2 cellular contexts compared by ENCODE assay signal in genomic region chr4:80069837-80070788, GRCh38.
TF ChIP-seq lines count a peak whose summit lies in the region.

No MANE protein-coding gene starts in this region.

TF ChIP-seq in IMR-90, 13 proteins besides CTCF, POLR2A, EP300 and RAD21:
- no peak for TF ChIP-seq SMC3 (IDR thresholded peaks at IDR 0.05; ENCODE audit: low read depth, low read length)
- TF ChIP-seq CHD1 (IDR thresholded peaks at IDR 0.05; ENCODE audit: low read depth, low read length): no peak
- TF ChIP-seq NFE2L2 (IDR thresholded peaks at IDR 0.05; ENCODE audit: low read depth, low read length): no peak
- no peak for TF ChIP-seq MAFK (IDR thresholded peaks at IDR 0.05; ENCODE audit: low read depth, low read length)
- TF ChIP-seq RCOR1 (IDR thresholded peaks at IDR 0.05; ENCODE audit: insufficient replicate concordance, low read length): no peak
- peak; percentile 81 for TF ChIP-seq CEBPB (IDR thresholded peaks at IDR 0.05; ENCODE audit: low read depth, low read length)
- no peak for TF ChIP-seq MAZ (IDR thresholded peaks at IDR 0.05; ENCODE audit: borderline replicate concordance, low read depth, low read length)
- no peak for TF ChIP-seq BHLHE40 (IDR thresholded peaks at IDR 0.05; ENCODE audit: low read depth, low read length)
- no peak for TF ChIP-seq MXI1 (IDR thresholded peaks at IDR 0.05; ENCODE audit: borderline replicate concordance, low read depth, low read length)

TF ChIP-seq in endothelial cell of umbilical vein, 7 proteins besides CTCF, POLR2A, EP300 and RAD21:
- TF ChIP-seq JUN (IDR thresholded peaks at IDR 0.05; ENCODE audit: borderline replicate concordance, insufficient read depth, insufficient read length, low read depth) (no peak), POLR2AphosphoS5 (IDR thresholded peaks at IDR 0.05; ENCODE audit: insufficient read depth, low read depth, low read length) (no peak), FOS (IDR thresholded peaks at IDR 0.05; ENCODE audit: borderline replicate concordance, insufficient read depth, low read length) (no peak), MYC (IDR thresholded peaks at IDR 0.05; ENCODE audit: low read depth, low read length) (no peak), GATA2 (IDR thresholded peaks at IDR 0.05; ENCODE audit: insufficient read depth, insufficient read length, low read depth, low read length) (no peak), EZH2 (IDR thresholded peaks at IDR 0.05; ENCODE audit: borderline replicate concordance, low read depth, low read length, severe bottlenecking) (no peak)
- TF ChIP-seq, protein P1, sequence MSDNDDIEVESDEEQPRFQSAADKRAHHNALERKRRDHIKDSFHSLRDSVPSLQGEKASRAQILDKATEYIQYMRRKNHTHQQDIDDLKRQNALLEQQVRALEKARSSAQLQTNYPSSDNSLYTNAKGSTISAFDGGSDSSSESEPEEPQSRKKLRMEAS (IDR thresholded peaks at IDR 0.05; ENCODE audit: insufficient read depth, insufficient read length): no peak
TF ChIP-seq in endothelial cell of umbilical vein: peak in this region for 0.
